In genomic region chr17:48605409-48605864, GRCh38 we compare ENCODE assay signal across 1 cellular context.
TF ChIP-seq lines count a peak whose summit lies in the region.

No MANE protein-coding gene starts in this region.

TF ChIP-seq in endothelial cell of umbilical vein, 7 proteins besides CTCF, POLR2A, EP300 and RAD21:
- TF ChIP-seq GATA2 (IDR thresholded peaks at IDR 0.05; ENCODE audit: insufficient read depth, insufficient read length, low read depth, low read length) = no peak
- no peak for TF ChIP-seq JUN (IDR thresholded peaks at IDR 0.05; ENCODE audit: borderline replicate concordance, insufficient read depth, insufficient read length, low read depth)
- no peak for TF ChIP-seq MYC (IDR thresholded peaks at IDR 0.05; ENCODE audit: low read depth, low read length)
- TF ChIP-seq EZH2 (IDR thresholded peaks at IDR 0.05; ENCODE audit: borderline replicate concordance, low read depth, low read length, severe bottlenecking) = no peak
- no peak for TF ChIP-seq MAX (IDR thresholded peaks at IDR 0.05; ENCODE audit: insufficient read depth, insufficient read length)
